ENCODE assay signal across 27 cellular contexts in the genomic region with DNA sequence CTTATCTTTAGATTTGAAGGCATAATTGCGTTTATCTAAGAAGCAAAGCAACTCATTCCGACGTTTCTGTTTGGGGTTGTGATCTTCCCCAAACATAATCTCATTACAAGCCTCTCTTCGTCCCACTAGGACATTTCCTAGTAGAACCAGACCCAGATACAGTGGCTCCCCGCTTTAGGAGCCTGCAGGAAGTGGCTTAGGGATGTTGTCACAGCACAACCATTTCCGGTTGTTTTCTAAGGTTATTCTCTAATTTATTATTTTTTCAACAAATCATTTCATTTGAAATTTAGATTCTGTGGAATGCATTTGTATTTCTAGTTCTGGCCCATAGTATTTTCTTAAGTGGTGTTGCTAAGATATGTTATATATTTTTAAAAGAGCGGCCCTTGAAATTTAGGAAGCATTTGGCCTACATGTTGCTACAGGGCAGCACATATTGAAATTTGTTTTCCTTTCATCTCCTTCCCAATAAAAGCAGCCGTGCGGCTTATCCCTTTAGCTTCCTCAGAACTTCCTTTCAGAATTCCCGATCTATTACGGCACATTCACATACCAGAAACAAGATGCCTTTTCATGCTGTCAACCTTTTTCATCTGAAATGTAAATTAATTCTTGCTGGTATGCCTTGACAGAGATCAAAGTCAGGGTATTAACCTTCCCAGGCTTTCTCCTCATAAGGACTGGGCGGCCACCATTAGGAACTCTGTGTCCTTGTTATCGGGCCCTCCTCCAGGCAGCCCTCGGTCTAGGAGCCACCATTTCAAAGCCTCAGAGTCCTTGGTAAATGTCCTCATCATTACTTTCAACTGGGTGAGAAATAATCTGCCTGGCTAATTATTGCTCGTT.
DNase-seq lines count a peak whose midpoint lies in the region; ATAC-seq, FAIRE-seq and TF ChIP-seq lines count a peak whose summit lies in the region.
"Had no signal": no experiment of that assay in that cellular context is flagged by ENCODE, and none has a peak within 500 bp of the region (broad histone marks: within the 10 kb centered on the region; RNA-seq: fewer than 3 reads in every experiment).

No MANE protein-coding gene starts in this region.

- H3K36me3 ChIP-seq in heart left ventricle = no peaks in the 10 kb centered on the region
- no peaks in the 10 kb centered on the region for H3K36me3 ChIP-seq in right atrium auricular region
- H3K36me3 ChIP-seq in HepG2 (replicated peaks in 1 of 2; ENCODE audit: control insufficient read depth in 1 of 2, insufficient read depth in 2 of 2, low read length in 2 of 2) = no peaks in the 10 kb centered on the region
- no peaks in the 10 kb centered on the region for H3K36me3 ChIP-seq in smooth muscle cell (ENCODE audit: low read depth)
- H3K36me3 ChIP-seq: BE2C, WERI-Rb-1 had no signal

- H3K36me3 Mint-ChIP-seq in progenitor cell of endocrine pancreas (ENCODE audit: insufficient read depth) = no peaks in the 10 kb centered on the region
- H3K36me3 Mint-ChIP-seq: activated naive CD8-positive, alpha-beta T cell treated with anti-CD3 and anti-CD28 coated beads, Interleukin-2, amount 10 ng/mL, durations not matched to agents 7 days and 5 days; naive B cell; type B pancreatic cell had no signal

- no peak overlapping the region for H3K27ac Mint-ChIP-seq in progenitor cell of endocrine pancreas
- H3K27ac Mint-ChIP-seq: activated naive CD8-positive, alpha-beta T cell treated with anti-CD3 and anti-CD28 coated beads, Interleukin-2, amount 10 ng/mL, durations not matched to agents 7 days and 5 days; naive B cell; type B pancreatic cell had no signal

- peaks cover 19% of the 10 kb centered on the region for H3K4me1 Mint-ChIP-seq in progenitor cell of endocrine pancreas (ENCODE audit: low read depth)

- H2AFZ ChIP-seq in HepG2 (ENCODE audit: low read length) (no peak overlapping the region), smooth muscle cell (ENCODE audit: low read depth) (peak overlapping the region; percentile 84)

- H3K4me3 ChIP-seq in heart left ventricle (no peak overlapping the region), right atrium auricular region (no peak overlapping the region), HepG2 (replicated peaks in 1 of 3; ENCODE audit: insufficient read depth in 1 of 3, low read depth in 2 of 3, low read length in 3 of 3) (no peak overlapping the region; a peak in 1 of 6 replicates), smooth muscle cell (peak overlapping the region; percentile 7)
- H3K4me3 ChIP-seq: body of pancreas had no signal

- CTCF ChIA-PET in HepG2 (lab: Yijun Ruan, JAX; ENCODE audit: low intra/inter-chr PET ratio, low total read pairs) = no interaction called here

- H3K4me2 ChIP-seq in HepG2 (ENCODE audit: low read depth, low read length) (peak overlapping the region; percentile 18; the same call in 1 of the 2 replicates), smooth muscle cell (peak overlapping the region; percentile 80)

- ATAC-seq in heart left ventricle (no peak), HepG2 (no peak), GM21423 (IDR thresholded peaks at IDR 0.05; ENCODE audit: unreplicated experiment) (no peak)
- ATAC-seq: body of pancreas, SK-N-SH treated with all-trans-retinoic acid at 6 μM for 48 hours had no signal

- WGBS in heart left ventricle, 4 donors = 52 to 65% (median 61%) methylated on average over 15 of the region's 15 CpGs
- 52% methylated on average over 15 of the region's 15 CpGs for WGBS in HepG2 (ENCODE audit: low lambda C conversion rate)
- WGBS in smooth muscle cell (ENCODE audit: low lambda C conversion rate) = 18% methylated on average over 15 of the region's 15 CpGs

- H3K9me3 Mint-ChIP-seq in progenitor cell of endocrine pancreas (ENCODE audit: low read depth) = no peaks in the 10 kb centered on the region
- H3K9me3 Mint-ChIP-seq: activated naive CD8-positive, alpha-beta T cell treated with anti-CD3 and anti-CD28 coated beads, Interleukin-2, amount 10 ng/mL, durations not matched to agents 7 days and 5 days; type B pancreatic cell had no signal

- intact Hi-C loops in heart left ventricle (cut with DNase I) (loop anchor here in 2 of 10 donors (10.0 kb wide), 1 partner anchor 211 kb away; a partner anchor contains a TSS), HepG2 (cut with micrococcal nuclease; ENCODE audit: unreplicated experiment) (no loop called here)

- no peak for TF ChIP-seq CTCF in heart left ventricle (IDR thresholded peaks at IDR 0.05)
- TF ChIP-seq CTCF in right atrium auricular region (IDR thresholded peaks at IDR 0.05) = no peak
- no peak for TF ChIP-seq CTCF in HepG2 (CRISPR knock-in tag; IDR thresholded peaks at IDR 0.05)
- TF ChIP-seq CTCF in smooth muscle cell (IDR thresholded peaks at IDR 0.05; ENCODE audit: borderline replicate concordance, insufficient read depth, poor library complexity, severe bottlenecking) = no peak
- no peak for TF ChIP-seq CTCF in progenitor cell of endocrine pancreas (IDR thresholded peaks at IDR 0.05; ENCODE audit: unreplicated experiment)

- no peak for TF ChIP-seq POLR2A in heart left ventricle (IDR thresholded peaks at IDR 0.05)
- no peak for TF ChIP-seq POLR2A in HepG2 (IDR thresholded peaks at IDR 0.05; ENCODE audit: insufficient read depth in 1 of 2, low read depth in 2 of 2, low read length in 2 of 2)

- peaks cover 16% of the 10 kb centered on the region for H3F3A ChIP-seq in smooth muscle cell (ENCODE audit: low read depth)

- POLR2A ChIA-PET in HepG2 (lab: Yijun Ruan, JAX) = no interaction called here

- H3K27ac ChIP-seq in heart left ventricle (peak overlapping the region in 10 of 12 donors; percentile 4 to 67 (median 56)), right atrium auricular region (peak overlapping the region in 1 of 2 donors; percentile 6), HepG2 (ENCODE audit: extremely low read length, insufficient read depth, low read length) (no peak overlapping the region), smooth muscle cell (ENCODE audit: low read depth) (peak overlapping the region; percentile 77)
- H3K27ac ChIP-seq: 22Rv1, body of pancreas, WERI-Rb-1 had no signal

- H3K27me3 Mint-ChIP-seq in progenitor cell of endocrine pancreas = peaks cover 30% of the 10 kb centered on the region

- H3K9me3 ChIP-seq in heart left ventricle (no peaks in the 10 kb centered on the region), right atrium auricular region (no peaks in the 10 kb centered on the region), HepG2 (ENCODE audit: low read length) (no peaks in the 10 kb centered on the region), smooth muscle cell (replicated peaks; ENCODE audit: low read depth) (no peaks in the 10 kb centered on the region)
- H3K9me3 ChIP-seq: BE2C, body of pancreas had no signal

- H3K79me2 ChIP-seq in HepG2 (ENCODE audit: insufficient read depth, low read length) (no peaks in the 10 kb centered on the region), smooth muscle cell (ENCODE audit: low read depth) (no peaks in the 10 kb centered on the region)

- no peak overlapping the region for H3K4me3 Mint-ChIP-seq in progenitor cell of endocrine pancreas (ENCODE audit: low read depth)
- H3K4me3 Mint-ChIP-seq: activated naive CD8-positive, alpha-beta T cell treated with anti-CD3 and anti-CD28 coated beads, Interleukin-2, amount 10 ng/mL, durations not matched to agents 7 days and 5 days; naive B cell; type B pancreatic cell had no signal

- TF ChIP-seq RAD21 in HepG2 (CRISPR knock-in tag; IDR thresholded peaks at IDR 0.05) = no peak

- BruUV-seq in HepG2 (replicated peaks; lab: Mats Ljungman, UMichigan) = no TSS peak

- FAIRE-seq in HepG2 (lab: Jason Lieb, UNC) = no peak
- FAIRE-seq: colon, endometrium, keratinocyte had no signal

- DNase-seq in heart left ventricle = no peak
- no peak for DNase-seq in right atrium auricular region (ENCODE audit: low spot score)
- DNase-seq in dermis microvascular lymphatic vessel endothelial cell (ENCODE audit: low read depth in 2 of 2) = peak; percentile 4 to 56
- DNase-seq in HepG2 (ENCODE audit: low spot score) = no peak
- no peak for DNase-seq in smooth muscle cell (lab: John Stamatoyannopoulos, UW; ENCODE audit: unreplicated experiment)
- DNase-seq in NK-92 treated with Interleukin-12 subunit alpha and Interleukin-12 subunit beta, amount 100 ng/mL, for 24 hours (lab: John Stamatoyannopoulos, UW) = no peak
- DNase-seq in progenitor cell of endocrine pancreas (ENCODE audit: low spot score, unreplicated experiment) = no peak
- DNase-seq: activated CD4-positive, alpha-beta T cell treated with anti-CD3 and anti-CD28 coated beads, Interleukin-2, amount 50 U/mL, for 4 hours; activated CD8-positive, alpha-beta memory T cell treated with anti-CD3 and anti-CD28 coated beads, Interleukin-2, amount 50 U/mL, for 4 hours; activated naive CD8-positive, alpha-beta T cell treated with anti-CD3 and anti-CD28 coated beads, Interleukin-2, amount 10 ng/mL, durations not matched to agents 7 days and 5 days; BE2C; body of pancreas; mammary epithelial cell; MM.1S; naive B cell; NCI-H1436; NCI-H2171 treated with DMSO at 0.1 percent for 48 hours; posterior cingulate gyrus; RPMI8226; WERI-Rb-1 had no signal

- H3K9ac ChIP-seq in HepG2 (ENCODE audit: insufficient read depth, low read depth, low read length) = no peak overlapping the region
- H3K9ac ChIP-seq in smooth muscle cell (ENCODE audit: low read depth) = no peak overlapping the region

- in situ Hi-C loops in HepG2 (cut with HindIII; ENCODE audit: extremely low pct_ligation_motif_present, low pct_unique_long_range_greater_than_20kb) = no loop called here

- TF ChIP-seq EP300 in HepG2 (IDR thresholded peaks at IDR 0.05; ENCODE audit: low read depth in 2 of 2, low read length in 2 of 2) (no peak), HepG2 (CRISPR knock-in tag; IDR thresholded peaks at IDR 0.05; ENCODE audit: borderline replicate concordance) (no peak)

- peaks cover 0 to 5% (median 0%) of the 10 kb centered on the region in 9 donors for H3K27me3 ChIP-seq in heart left ventricle
- no peaks in the 10 kb centered on the region for H3K27me3 ChIP-seq in right atrium auricular region
- peaks cover 0 to 59% of the 10 kb centered on the region in 2 experiments; a peak in 3 of 5 replicates for H3K27me3 ChIP-seq in HepG2 (ENCODE audit: control insufficient read depth in 1 of 2, insufficient read depth in 2 of 2, low read length in 2 of 2)
- no peaks in the 10 kb centered on the region for H3K27me3 ChIP-seq in smooth muscle cell (ENCODE audit: low read depth)
- H3K27me3 ChIP-seq: BE2C, body of pancreas had no signal

- no peaks in the 10 kb centered on the region for H4K20me1 ChIP-seq in HepG2 (ENCODE audit: insufficient read depth, low read length)
- no peaks in the 10 kb centered on the region for H4K20me1 ChIP-seq in smooth muscle cell (ENCODE audit: low read depth)

- H3K4me1 ChIP-seq in heart left ventricle (peaks cover 0 to 49% (median 18%) of the 10 kb centered on the region in 12 donors), right atrium auricular region (peaks cover 0 to 14% of the 10 kb centered on the region in 2 donors), HepG2 (ENCODE audit: insufficient read depth, low read length) (peaks cover 48% of the 10 kb centered on the region), smooth muscle cell (ENCODE audit: low read depth) (peaks cover 55% of the 10 kb centered on the region)
- H3K4me1 ChIP-seq: BE2C, body of pancreas had no signal

TF ChIP-seq in HepG2, 621 proteins besides CTCF, POLR2A, EP300 and RAD21 (continues in another document):
- 0 out of 2 replicates have a peak, but pooled peaks have one; percentile 41 for TF ChIP-seq ZNF816 (CRISPR knock-in tag; IDR thresholded peaks at IDR 0.05; ENCODE audit: borderline replicate concordance)
- TF ChIP-seq ZNF619 (CRISPR knock-in tag; IDR thresholded peaks at IDR 0.05) = no peak
- TF ChIP-seq ZNF138 (CRISPR knock-in tag; IDR thresholded peaks at IDR 0.05; ENCODE audit: low read depth) = no peak

Comparison
In these comparisons a context has a peak if more than half of its experiments do, and no peak if none do; other contexts are left out.
1. DNase-seq: peak in dermis microvascular lymphatic vessel endothelial cell (2 of 2); none in heart left ventricle (0 of 5), right atrium auricular region (single experiment), HepG2 (single experiment), smooth muscle cell (single experiment), NK-92 treated with Interleukin-12 subunit alpha and Interleukin-12 subunit beta, amount 100 ng/mL, for 24 hours (single experiment) and progenitor cell of endocrine pancreas (single experiment).